In genomic region chr7:32290015-32290414, GRCh38 we compare ENCODE assay signal across 14 cellular contexts.
DNase-seq lines count a peak whose midpoint lies in the region; ATAC-seq and TF ChIP-seq lines count a peak whose summit lies in the region.
"Had no signal": no experiment of that assay in that cellular context is flagged by ENCODE, and none has a peak within 500 bp of the region (broad histone marks: within the 10 kb centered on the region; RNA-seq: fewer than 3 reads in every experiment).

No MANE protein-coding gene starts in this region.

- H3K4me2 ChIP-seq in BLaER1 treated with 17β-estradiol and CSF1 and Interleukin-3, amounts not matched to agents 10 nM and 100 nM = peak overlapping the region in 7 of 11 experiments; percentile 13 to 61 (median 39); a peak in 14 of 22 replicates
- no peak overlapping the region for H3K4me2 ChIP-seq in OCI-LY7 (ENCODE audit: low read length)

- peaks cover 0 to 15% (median 9%) of the 10 kb centered on the region in 10 experiments; a peak in 14 of 20 replicates for H3K4me1 ChIP-seq in BLaER1 treated with 17β-estradiol and CSF1 and Interleukin-3, amounts not matched to agents 10 nM and 100 nM
- no peaks in the 10 kb centered on the region for H3K4me1 ChIP-seq in OCI-LY7 (ENCODE audit: insufficient read depth, low read length, poor library complexity, severe bottlenecking)
- H3K4me1 ChIP-seq: esophagus squamous epithelium had no signal

- DNase-seq in NCI-H128 (lab: John Stamatoyannopoulos, UW; ENCODE audit: unreplicated experiment) (peak; percentile 40), astrocyte of the hippocampus (ENCODE audit: low read depth, low spot score) (peak; percentile 10), medulla oblongata (ENCODE audit: extremely low spot score) (peak; percentile 65), OCI-LY7 (ENCODE audit: low spot score) (no peak)
- DNase-seq in stimulated activated CD4-positive, alpha-beta T cell treated with anti-CD3 and anti-CD28 coated beads, Interleukin-2, amount 100 ng/mL, for 48 hours = no peak
- DNase-seq: activated naive CD8-positive, alpha-beta T cell treated with anti-CD3 and anti-CD28 coated beads, Interleukin-2, amount 50 U/mL, for 24 hours; activated T-cell treated with anti-CD3 and anti-CD28 coated beads for 4 hours; cortex of kidney; esophagus squamous epithelium; NCI-H510A treated with DMSO at 0.1 percent for 48 hours had no signal

- ATAC-seq in GM18498 (IDR thresholded peaks at IDR 0.05; ENCODE audit: unreplicated experiment) (no peak), HG03108 (IDR thresholded peaks at IDR 0.05; ENCODE audit: unreplicated experiment) (no peak)
- ATAC-seq: activated naive CD8-positive, alpha-beta T cell treated with anti-CD3 and anti-CD28 coated beads, Interleukin-2, amount 50 U/mL, for 24 hours had no signal

- H3K36me3 ChIP-seq in BLaER1 treated with 17β-estradiol and CSF1 and Interleukin-3, amounts not matched to agents 10 nM and 100 nM = no peaks in the 10 kb centered on the region
- no peaks in the 10 kb centered on the region for H3K36me3 ChIP-seq in OCI-LY7 (ENCODE audit: insufficient read depth, low read length)
- H3K36me3 ChIP-seq: esophagus squamous epithelium, neutrophil had no signal

- H3K9me3 ChIP-seq in BLaER1 treated with 17β-estradiol and CSF1 and Interleukin-3, amounts not matched to agents 10 nM and 100 nM (replicated peaks in 1 of 11) = no peaks in the 10 kb centered on the region
- no peaks in the 10 kb centered on the region for H3K9me3 ChIP-seq in OCI-LY7 (ENCODE audit: low read length)
- H3K9me3 ChIP-seq: esophagus squamous epithelium, neutrophil had no signal

- H3K27me3 ChIP-seq in BLaER1 treated with 17β-estradiol and CSF1 and Interleukin-3, amounts not matched to agents 10 nM and 100 nM = no peaks in the 10 kb centered on the region
- H3K27me3 ChIP-seq: esophagus squamous epithelium had no signal

- H4K20me1 ChIP-seq in BLaER1 treated with 17β-estradiol and CSF1 and Interleukin-3, amounts not matched to agents 10 nM and 100 nM = 0 out of 22 replicates have a peak, but pooled peaks cover 0 to 3% (median 0%) of the 10 kb centered on the region in 11 experiments
- H4K20me1 ChIP-seq in OCI-LY7 (ENCODE audit: insufficient read depth, low read length) = no peaks in the 10 kb centered on the region

- H3K27ac ChIP-seq in BLaER1 treated with 17β-estradiol and CSF1 and Interleukin-3, amounts not matched to agents 10 nM and 100 nM = peak overlapping the region in 1 of 11 experiments; percentile 45; a peak in 1 of 22 replicates
- H3K27ac ChIP-seq in OCI-LY7 (ENCODE audit: low read depth, low read length, poor library complexity, severe bottlenecking) = no peak overlapping the region
- H3K27ac ChIP-seq: esophagus squamous epithelium, neutrophil had no signal

- POLR2A ChIA-PET in OCI-LY7 (lab: Charles Lee) = no interaction called here

- no TSS peak for BruUV-seq in OCI-LY7 (replicated peaks; lab: Mats Ljungman, UMichigan)

- no peak for TF ChIP-seq CTCF in OCI-LY7 (conservative IDR thresholded peaks at IDR 0.05; ENCODE audit: low read length)

- no peak overlapping the region for H3K4me3 ChIP-seq in BLaER1 treated with 17β-estradiol and CSF1 and Interleukin-3, amounts not matched to agents 10 nM and 100 nM
- H3K4me3 ChIP-seq in OCI-LY7 (ENCODE audit: low read depth, low read length, poor library complexity, severe bottlenecking) = no peak overlapping the region
- H3K4me3 ChIP-seq: esophagus squamous epithelium had no signal

- H2AFZ ChIP-seq in OCI-LY7 (ENCODE audit: low read length) = no peak overlapping the region

- H3K79me2 ChIP-seq in OCI-LY7 (ENCODE audit: insufficient read depth, low read depth, low read length) = no peaks in the 10 kb centered on the region

- intact Hi-C loops in OCI-LY7 (cut with micrococcal nuclease; ENCODE audit: unreplicated experiment) = no loop called here

- no peaks in the 10 kb centered on the region for H3K9me2 ChIP-seq in OCI-LY7 (ENCODE audit: insufficient read depth, low read length)

- no peak overlapping the region for H3K9ac ChIP-seq in BLaER1 treated with 17β-estradiol and CSF1 and Interleukin-3, amounts not matched to agents 10 nM and 100 nM

- CTCF ChIA-PET in OCI-LY7 (lab: Charles Lee; ENCODE audit: unreplicated experiment) = no interaction called here

Comparison
In these comparisons a context has a peak if more than half of its experiments do, and no peak if none do; other contexts are left out.
1. DNase-seq: peak in NCI-H128 (single experiment), astrocyte of the hippocampus (single experiment) and medulla oblongata (single experiment); none in OCI-LY7 (single experiment) and stimulated activated CD4-positive, alpha-beta T cell treated with anti-CD3 and anti-CD28 coated beads, Interleukin-2, amount 100 ng/mL, for 48 hours (0 of 2).